In genomic region chr17:65541453-65541852, GRCh38 we compare ENCODE assay signal across 27 cellular contexts.
"Had no signal": no experiment of that assay in that cellular context is flagged by ENCODE, and none has a peak within 500 bp of the region (broad histone marks: within the 10 kb centered on the region; RNA-seq: fewer than 3 reads in every experiment).

No MANE protein-coding gene starts in this region.

- H3K27me3 Mint-ChIP-seq: activated CD8-positive, alpha-beta memory T cell treated with anti-CD3 and anti-CD28 coated beads, Interleukin-2, amount 10 ng/mL, durations not matched to agents 7 days and 5 days; activated CD8-positive, alpha-beta T cell treated with anti-CD3 and anti-CD28 coated beads for 36 hours had no signal

- H3K36me3 ChIP-seq: brain microvascular endothelial cell had no signal

- DNase-seq: activated CD4-positive, alpha-beta T cell treated with anti-CD3 and anti-CD28 coated beads, Interleukin-2, amount 10 ng/mL, durations not matched to agents 24 days and 14 days; activated CD8-positive, alpha-beta memory T cell treated with anti-CD3 and anti-CD28 coated beads, Interleukin-2, amount 10 ng/mL, durations not matched to agents 7 days and 5 days; activated CD8-positive, alpha-beta T cell treated with anti-CD3 and anti-CD28 coated beads for 36 hours; activated gamma-delta T cell; activated T-cell treated with anti-CD3 and anti-CD28 coated beads for 4 hours; brain microvascular endothelial cell; central memory CD4-positive, alpha-beta T cell; effector memory CD4-positive, alpha-beta T cell; foreskin melanocyte; glutamatergic neuron; kidney glomerular epithelial cell; mammary epithelial cell; midbrain; occipital lobe; stimulated activated CD4-positive, alpha-beta T cell treated with anti-CD3 and anti-CD28 coated beads, Interleukin-4, amount 100 ng/mL, for 1 hour; stimulated activated naive CD4-positive, alpha-beta T cell treated with Interleukin-2 at 50 U/mL for 16 hours; SW 1271; T-helper 2 cell; thyroid gland; upper lobe of right lung had no signal

- H3K27ac Mint-ChIP-seq: activated CD4-positive, alpha-beta T cell treated with anti-CD3 and anti-CD28 coated beads, Interleukin-2, amount 10 ng/mL, durations not matched to agents 24 days and 14 days; activated CD8-positive, alpha-beta memory T cell treated with anti-CD3 and anti-CD28 coated beads, Interleukin-2, amount 10 ng/mL, durations not matched to agents 7 days and 5 days; activated CD8-positive, alpha-beta T cell treated with anti-CD3 and anti-CD28 coated beads for 36 hours; activated naive CD4-positive, alpha-beta T cell treated with anti-CD3 and anti-CD28 coated beads, Interleukin-2, amount 50 U/mL, for 72 hours; activated T-helper 1 cell treated with anti-CD3 and anti-CD28 coated beads, Interleukin-12 subunit alpha, Interleukin-12 subunit beta, Interleukin-2, Interleukin-4 antibody, amounts not matched to agents 30 ng/mL and 10 ng/mL and 1 ng/mL, durations not matched to agents 14 hours and 24 hours and 36 hours had no signal

- H3K4me2 ChIP-seq: hepatocyte had no signal

- H3K27ac ChIP-seq: brain microvascular endothelial cell, hepatocyte, left lung, spleen, thyroid gland, upper lobe of right lung had no signal

- H3K4me3 ChIP-seq: hepatocyte, left lung, spleen, thyroid gland, upper lobe of right lung had no signal

- H2AFZ ChIP-seq: hepatocyte had no signal

- H3K27me3 ChIP-seq: brain microvascular endothelial cell, hepatocyte, left lung, spleen, thyroid gland, upper lobe of right lung had no signal

- H3K9me3 ChIP-seq: left lung, spleen, thyroid gland, upper lobe of right lung had no signal

- H3K4me3 Mint-ChIP-seq: activated CD4-positive, alpha-beta T cell treated with anti-CD3 and anti-CD28 coated beads, Interleukin-2, amount 10 ng/mL, durations not matched to agents 24 days and 14 days; activated CD8-positive, alpha-beta memory T cell treated with anti-CD3 and anti-CD28 coated beads, Interleukin-2, amount 10 ng/mL, durations not matched to agents 7 days and 5 days; activated CD8-positive, alpha-beta T cell treated with anti-CD3 and anti-CD28 coated beads for 36 hours; activated T-helper 1 cell treated with anti-CD3 and anti-CD28 coated beads, Interleukin-12 subunit alpha, Interleukin-12 subunit beta, Interleukin-2, Interleukin-4 antibody, amounts not matched to agents 30 ng/mL and 10 ng/mL and 1 ng/mL, durations not matched to agents 14 hours and 24 hours and 36 hours had no signal

- H3K36me3 Mint-ChIP-seq: activated CD8-positive, alpha-beta memory T cell treated with anti-CD3 and anti-CD28 coated beads, Interleukin-2, amount 10 ng/mL, durations not matched to agents 7 days and 5 days had no signal

- H3K4me1 Mint-ChIP-seq: activated CD8-positive, alpha-beta memory T cell treated with anti-CD3 and anti-CD28 coated beads, Interleukin-2, amount 10 ng/mL, durations not matched to agents 7 days and 5 days had no signal

- H3K9me3 Mint-ChIP-seq: activated CD4-positive, alpha-beta T cell treated with anti-CD3 and anti-CD28 coated beads, Interleukin-2, amount 10 ng/mL, durations not matched to agents 24 days and 14 days; activated CD8-positive, alpha-beta T cell treated with anti-CD3 and anti-CD28 coated beads for 36 hours; activated naive CD4-positive, alpha-beta T cell treated with anti-CD3 and anti-CD28 coated beads, Interleukin-2, amount 50 U/mL, for 72 hours; activated T-helper 1 cell treated with anti-CD3 and anti-CD28 coated beads, Interleukin-12 subunit alpha, Interleukin-12 subunit beta, Interleukin-2, Interleukin-4 antibody, amounts not matched to agents 30 ng/mL and 10 ng/mL and 1 ng/mL, durations not matched to agents 14 hours and 24 hours and 36 hours had no signal

- ATAC-seq: activated CD4-positive, CD25-positive, alpha-beta regulatory T cell treated with anti-CD3 and anti-CD28 coated beads, Interleukin-2, amount 50 U/mL, for 24 hours; activated CD8-positive, alpha-beta memory T cell treated with anti-CD3 and anti-CD28 coated beads, Interleukin-2, amount 10 ng/mL, durations not matched to agents 7 days and 5 days; activated CD8-positive, alpha-beta T cell treated with anti-CD3 and anti-CD28 coated beads for 36 hours; activated naive CD4-positive, alpha-beta T cell treated with anti-CD3 and anti-CD28 coated beads, Interleukin-2, amount 50 U/mL, for 72 hours; esophagus mucosa; left lung; upper lobe of right lung had no signal
